In genomic region chr12:132719954-132720324, GRCh38 we compare ENCODE assay signal across 15 cellular contexts. TPM values are rescaled to one million over a fixed set of nuclear protein-coding genes. Genes with fewer than 3 reads are reported as not detected.
DNase-seq lines count a peak whose midpoint lies in the region; ATAC-seq and TF ChIP-seq lines count a peak whose summit lies in the region.
"Had no signal": no experiment of that assay in that cellular context is flagged by ENCODE, and none has a peak within 500 bp of the region (broad histone marks: within the 10 kb centered on the region; RNA-seq: fewer than 3 reads in every experiment).

No MANE protein-coding gene starts in this region.

- POLR2A ChIA-PET in HEK293 (lab: Yijun Ruan, JAX): interaction anchor here (0.7 kb wide), 1 partner anchor 35 kb away, joined by 3 read pairs; no protein-coding TSS in a partner anchor

- peaks cover 35% of the 10 kb centered on the region for H3K79me2 ChIP-seq in osteoblast (ENCODE audit: insufficient read depth, low read length)
- peaks cover 3% of the 10 kb centered on the region for H3K79me2 ChIP-seq in hepatocyte

- H3K27ac ChIP-seq in HEK293 (ENCODE audit: extremely low read depth, low read depth, low read length) (no peak overlapping the region), osteoblast (ENCODE audit: low read depth, low read length) (no peak overlapping the region), hepatocyte (no peak overlapping the region)

- CTCF ChIA-PET in HEK293 (lab: Yijun Ruan, JAX): no interaction called here

- WGBS in hepatocyte (ENCODE audit: low lambda C conversion rate, missing lambda C conversion rate): 95% methylated on average over 12 of the region's 12 CpGs

- H2AFZ ChIP-seq in osteoblast (ENCODE audit: low read length) (no peak overlapping the region), hepatocyte (no peak overlapping the region)

- H3K27me3 ChIP-seq in osteoblast (ENCODE audit: insufficient read depth, low read length) (no peaks in the 10 kb centered on the region), hepatocyte (no peaks in the 10 kb centered on the region)
- H3K27me3 ChIP-seq: BE2C had no signal

- TF ChIP-seq CTCF in HEK293 (tag by site-specific recombination; IDR thresholded peaks at IDR 0.05) (no peak), glutamatergic neuron (IDR thresholded peaks at IDR 0.05; ENCODE audit: partially characterized antibody, unreplicated experiment) (no peak), osteoblast (IDR thresholded peaks at IDR 0.05; ENCODE audit: extremely low read depth, low read depth, low read length) (no peak), hepatocyte (IDR thresholded peaks at IDR 0.05; ENCODE audit: poor library complexity) (no peak)

- H3K27me3 Mint-ChIP-seq in activated T-cell treated with anti-CD3 and anti-CD28 coated beads, Interleukin-2, amount 50 U/mL, for 72 hours (ENCODE audit: low read depth): no peaks in the 10 kb centered on the region
- no peaks in the 10 kb centered on the region for H3K27me3 Mint-ChIP-seq in activated T-cell treated with anti-CD3 and anti-CD28 coated beads, Interleukin-2, amount 50 U/mL, for 4 hours (ENCODE audit: low read depth)
- peaks cover 3% of the 10 kb centered on the region for H3K27me3 Mint-ChIP-seq in glutamatergic neuron (ENCODE audit: unreplicated experiment)

- H3K4me3 Mint-ChIP-seq in activated T-cell treated with anti-CD3 and anti-CD28 coated beads, Interleukin-2, amount 50 U/mL, for 72 hours: no peak overlapping the region
- no peak overlapping the region for H3K4me3 Mint-ChIP-seq in activated T-cell treated with anti-CD3 and anti-CD28 coated beads, Interleukin-2, amount 50 U/mL, for 4 hours
- H3K4me3 Mint-ChIP-seq in glutamatergic neuron (ENCODE audit: unreplicated experiment): no peak overlapping the region
- H3K4me3 Mint-ChIP-seq: CD14-positive monocyte; CD8-positive, alpha-beta T cell had no signal

- H3K9me3 ChIP-seq in HEK293 (ENCODE audit: control insufficient read depth, insufficient read depth, low read depth, low read length): no peaks in the 10 kb centered on the region
- no peaks in the 10 kb centered on the region for H3K9me3 ChIP-seq in osteoblast (ENCODE audit: low read depth, low read length)
- no peaks in the 10 kb centered on the region for H3K9me3 ChIP-seq in hepatocyte (ENCODE audit: low read depth)
- H3K9me3 ChIP-seq: BE2C, Caco-2 had no signal

- DNase-seq in activated T-cell treated with anti-CD3 and anti-CD28 coated beads, Interleukin-2, amount 50 U/mL, for 72 hours: no peak
- DNase-seq in activated T-cell treated with anti-CD3 and anti-CD28 coated beads, Interleukin-2, amount 50 U/mL, for 4 hours: no peak
- DNase-seq in glutamatergic neuron (no peak), osteoblast (ENCODE audit: insufficient read length, low spot score, missing footprints) (peak; percentile 77), hepatocyte (ENCODE audit: low spot score) (no peak)
- DNase-seq: BE2C; Caco-2; CD8-positive, alpha-beta T cell; DMS53; GF-D8 had no signal

- H3K9me3 Mint-ChIP-seq in activated T-cell treated with anti-CD3 and anti-CD28 coated beads, Interleukin-2, amount 50 U/mL, for 72 hours: no peaks in the 10 kb centered on the region
- no peaks in the 10 kb centered on the region for H3K9me3 Mint-ChIP-seq in activated T-cell treated with anti-CD3 and anti-CD28 coated beads, Interleukin-2, amount 50 U/mL, for 4 hours
- H3K9me3 Mint-ChIP-seq in glutamatergic neuron (ENCODE audit: unreplicated experiment): peaks cover 3% of the 10 kb centered on the region
- H3K9me3 Mint-ChIP-seq: CD8-positive, alpha-beta T cell had no signal

- H3K36me3 Mint-ChIP-seq in activated T-cell treated with anti-CD3 and anti-CD28 coated beads, Interleukin-2, amount 50 U/mL, for 72 hours (ENCODE audit: insufficient read depth in 2 of 2): peaks cover 9 to 32% of the 10 kb centered on the region in 2 donors
- peaks cover 29% of the 10 kb centered on the region for H3K36me3 Mint-ChIP-seq in activated T-cell treated with anti-CD3 and anti-CD28 coated beads, Interleukin-2, amount 50 U/mL, for 4 hours (ENCODE audit: insufficient read depth)
- no peaks in the 10 kb centered on the region for H3K36me3 Mint-ChIP-seq in glutamatergic neuron (ENCODE audit: unreplicated experiment)

- H4K20me1 ChIP-seq in osteoblast (ENCODE audit: insufficient read depth, low read length) (peaks cover 30% of the 10 kb centered on the region), hepatocyte (ENCODE audit: insufficient read depth, poor library complexity, severe bottlenecking) (no peaks in the 10 kb centered on the region)

- H3K4me2 ChIP-seq in osteoblast (ENCODE audit: insufficient read depth, low read length): no peak overlapping the region
- no peak overlapping the region for H3K4me2 ChIP-seq in hepatocyte

- H3K4me1 Mint-ChIP-seq in activated T-cell treated with anti-CD3 and anti-CD28 coated beads, Interleukin-2, amount 50 U/mL, for 72 hours (ENCODE audit: low read depth): peaks cover 5% of the 10 kb centered on the region
- H3K4me1 Mint-ChIP-seq in activated T-cell treated with anti-CD3 and anti-CD28 coated beads, Interleukin-2, amount 50 U/mL, for 4 hours (ENCODE audit: low read depth): no peaks in the 10 kb centered on the region
- peaks cover 7% of the 10 kb centered on the region for H3K4me1 Mint-ChIP-seq in glutamatergic neuron (ENCODE audit: low read depth, unreplicated experiment)
- H3K4me1 Mint-ChIP-seq: CD14-positive monocyte had no signal

- no peak for ATAC-seq in activated T-cell treated with anti-CD3 and anti-CD28 coated beads, Interleukin-2, amount 50 U/mL, for 72 hours (replicated peaks in 1 of 2)
- ATAC-seq in activated T-cell treated with anti-CD3 and anti-CD28 coated beads, Interleukin-2, amount 50 U/mL, for 4 hours: no peak
- ATAC-seq in HG03439 (IDR thresholded peaks at IDR 0.05; ENCODE audit: unreplicated experiment) (no peak), GM21528 (IDR thresholded peaks at IDR 0.05; ENCODE audit: low FRiP score, unreplicated experiment) (no peak)
- ATAC-seq: CD8-positive, alpha-beta T cell; HCT116 had no signal

- H3K27ac Mint-ChIP-seq in activated T-cell treated with anti-CD3 and anti-CD28 coated beads, Interleukin-2, amount 50 U/mL, for 72 hours: peak overlapping the region; percentile 68
- H3K27ac Mint-ChIP-seq in glutamatergic neuron (ENCODE audit: unreplicated experiment): peak overlapping the region; percentile 39
- H3K27ac Mint-ChIP-seq: CD8-positive, alpha-beta T cell had no signal

- H3K4me1 ChIP-seq in HEK293 (ENCODE audit: control insufficient read depth, insufficient read depth, low read length): no peaks in the 10 kb centered on the region
- peaks cover 6% of the 10 kb centered on the region for H3K4me1 ChIP-seq in osteoblast (ENCODE audit: insufficient read depth, low read length)
- H3K4me1 ChIP-seq in hepatocyte (ENCODE audit: insufficient read depth): no peaks in the 10 kb centered on the region
- H3K4me1 ChIP-seq: BE2C, Caco-2 had no signal

- peaks cover 29 to 87% of the 10 kb centered on the region in 2 experiments; a peak in 2 of 3 replicates for H3K36me3 ChIP-seq in HEK293 (ENCODE audit: control insufficient read depth in 2 of 2, insufficient read depth in 1 of 2, low read length in 2 of 2)
- H3K36me3 ChIP-seq in osteoblast (ENCODE audit: insufficient read depth, low read length): peaks cover 60% of the 10 kb centered on the region
- H3K36me3 ChIP-seq in hepatocyte (replicated peaks; ENCODE audit: insufficient read depth, low read depth): no peaks in the 10 kb centered on the region

- no peak overlapping the region for H3K4me3 ChIP-seq in HEK293 (ENCODE audit: low read depth, low read length)
- H3K4me3 ChIP-seq in osteoblast (ENCODE audit: insufficient read depth, low read length): no peak overlapping the region
- no peak overlapping the region for H3K4me3 ChIP-seq in hepatocyte

- no peaks in the 10 kb centered on the region for H3K9me2 ChIP-seq in hepatocyte (replicated peaks; ENCODE audit: insufficient read depth)

RNA-seq across cellular contexts. Expression of gene PGAM5, which starts 9.3 kb away (rescaled TPM):
- total RNA-seq in activated T-cell treated with anti-CD3 and anti-CD28 coated beads, Interleukin-2, amount 50 U/mL, for 72 hours: 10 to 100 TPM; 47.8 to 55.7 TPM
- 100 to 1,000 TPM; 128 to 170 (median 147) TPM for total RNA-seq in activated T-cell treated with anti-CD3 and anti-CD28 coated beads, Interleukin-2, amount 50 U/mL, for 4 hours
- total RNA-seq in glutamatergic neuron (ENCODE audit: unreplicated experiment) (29.1 TPM), osteoblast (20.9 and 24.6 TPM in 2 replicates), hepatocyte (19.7 and 27.2 TPM in 2 replicates)
- 17.6 and 21.5 TPM in 2 replicates for polyA plus RNA-seq in hepatocyte

RNA-seq across cellular contexts. Expression of gene PXMP2, which starts 32.6 kb away (rescaled TPM):
- total RNA-seq in activated T-cell treated with anti-CD3 and anti-CD28 coated beads, Interleukin-2, amount 50 U/mL, for 72 hours: 10 to 100 TPM; 16.2 to 19.7 TPM
- 10 to 100 TPM in 1 of 3 donors, 1 to 10 TPM in 2; 5.9 to 11.5 (median 7.0) TPM for total RNA-seq in activated T-cell treated with anti-CD3 and anti-CD28 coated beads, Interleukin-2, amount 50 U/mL, for 4 hours
- total RNA-seq in glutamatergic neuron (ENCODE audit: unreplicated experiment) (9.8 TPM), osteoblast (10.1 and 10.6 TPM in 2 replicates), hepatocyte (61.8 and 67.3 TPM in 2 replicates)
- polyA plus RNA-seq in hepatocyte: 76.1 and 82.7 TPM in 2 replicates

RNA-seq across cellular contexts. Expression of gene POLE, which starts 32.8 kb away (rescaled TPM):
- total RNA-seq in activated T-cell treated with anti-CD3 and anti-CD28 coated beads, Interleukin-2, amount 50 U/mL, for 72 hours: 100 to 1,000 TPM; 111 to 131 TPM
- 100 to 1,000 TPM in 2 of 3 donors, 10 to 100 TPM in 1; 98.4 to 110 (median 101) TPM for total RNA-seq in activated T-cell treated with anti-CD3 and anti-CD28 coated beads, Interleukin-2, amount 50 U/mL, for 4 hours
- total RNA-seq in glutamatergic neuron (ENCODE audit: unreplicated experiment) (38.6 TPM), osteoblast (15.2 and 22.1 TPM in 2 replicates), hepatocyte (16.9 and 34.2 TPM in 2 replicates)
- 26.6 and 44.6 TPM in 2 replicates for polyA plus RNA-seq in hepatocyte

RNA-seq across cellular contexts. Expression of gene ANKLE2, which starts 41.7 kb away (rescaled TPM):
- total RNA-seq in activated T-cell treated with anti-CD3 and anti-CD28 coated beads, Interleukin-2, amount 50 U/mL, for 72 hours: 100 to 1,000 TPM; 154 to 189 TPM
- 100 to 1,000 TPM in 2 of 3 donors, 10 to 100 TPM in 1; 96.7 to 112 (median 111) TPM for total RNA-seq in activated T-cell treated with anti-CD3 and anti-CD28 coated beads, Interleukin-2, amount 50 U/mL, for 4 hours
- 105 TPM for total RNA-seq in glutamatergic neuron (ENCODE audit: unreplicated experiment)
- 79.9 and 86.1 TPM in 2 replicates for total RNA-seq in osteoblast
- 54.4 and 70.3 TPM in 2 replicates for total RNA-seq in hepatocyte
- 45.3 and 52.5 TPM in 2 replicates for polyA plus RNA-seq in hepatocyte
